20 cellular contexts compared by ENCODE assay signal in genomic region chr6:151502499-151502898, GRCh38. TPM values are rescaled to one million over a fixed set of nuclear protein-coding genes. Genes with fewer than 3 reads are reported as not detected.
DNase-seq lines count a peak whose midpoint lies in the region; ATAC-seq, FAIRE-seq and TF ChIP-seq lines count a peak whose summit lies in the region.
"Had no signal": no experiment of that assay in that cellular context is flagged by ENCODE, and none has a peak within 500 bp of the region (broad histone marks: within the 10 kb centered on the region; RNA-seq: fewer than 3 reads in every experiment).

No MANE protein-coding gene starts in this region.

- H3K36me3 Mint-ChIP-seq in activated T-helper 17 cell treated with anti-CD3 and anti-CD28 coated beads, Interleukin-2, amount 50 U/mL, for 72 hours (ENCODE audit: low read depth), result no peaks in the 10 kb centered on the region
- no peaks in the 10 kb centered on the region for H3K36me3 Mint-ChIP-seq in GM23338 (ENCODE audit: low read depth)
- H3K36me3 Mint-ChIP-seq in CD8-positive, alpha-beta memory T cell, result no peaks in the 10 kb centered on the region

- in situ Hi-C loops in GM23248 (cut with MboI), result no loop called here

- H3K27ac ChIP-seq in A549 (no peak overlapping the region), GM23248 (no peak overlapping the region), GM23338 (ENCODE audit: low read depth) (no peak overlapping the region)
- no peak overlapping the region for H3K27ac ChIP-seq in CD8-positive, alpha-beta memory T cell (ENCODE audit: low read depth, low read length)
- H3K27ac ChIP-seq: ovary, vagina had no signal

- H3K4me2 ChIP-seq in A549 (peak overlapping the region; percentile 47; the same call in 2 of the 3 replicates), GM23248 (ENCODE audit: unreplicated experiment) (peak overlapping the region; percentile 29), GM23338 (no peak overlapping the region)

- H3K4me1 ChIP-seq in A549 (peaks cover 12% of the 10 kb centered on the region; the same call in 2 of the 3 replicates), GM23248 (ENCODE audit: insufficient read depth) (0 out of 2 replicates have a peak, but pooled peaks cover 6% of the 10 kb centered on the region), GM23338 (ENCODE audit: insufficient read depth) (peaks cover 13% of the 10 kb centered on the region)
- no peaks in the 10 kb centered on the region for H3K4me1 ChIP-seq in CD8-positive, alpha-beta memory T cell (ENCODE audit: insufficient read depth, low read length)
- H3K4me1 ChIP-seq: body of pancreas, vagina had no signal

- H3K27me3 ChIP-seq in GM23248 (replicated peaks; ENCODE audit: insufficient read depth) (no peaks in the 10 kb centered on the region), GM23338 (ENCODE audit: insufficient read depth) (no peaks in the 10 kb centered on the region)
- no peaks in the 10 kb centered on the region for H3K27me3 ChIP-seq in CD8-positive, alpha-beta memory T cell (ENCODE audit: insufficient read depth, low read length, poor library complexity, severe bottlenecking)
- H3K27me3 ChIP-seq: body of pancreas, ovary, vagina had no signal

- TF ChIP-seq CTCF in A549 (IDR thresholded peaks at IDR 0.05), result no peak
- no peak for TF ChIP-seq CTCF in GM23338 (conservative IDR thresholded peaks at IDR 0.05; ENCODE audit: low read depth in 2 of 2)
- no peak for TF ChIP-seq CTCF in omental fat pad (IDR thresholded peaks at IDR 0.05)

- H3K27ac Mint-ChIP-seq in activated T-helper 17 cell treated with anti-CD3 and anti-CD28 coated beads, Interleukin-2, amount 50 U/mL, for 72 hours, result no peak overlapping the region
- H3K27ac Mint-ChIP-seq in GM23338, result no peak overlapping the region
- H3K27ac Mint-ChIP-seq in CD8-positive, alpha-beta memory T cell, result no peak overlapping the region
- H3K27ac Mint-ChIP-seq: B cell had no signal

- no peak for TF ChIP-seq POLR2A in A549 (IDR thresholded peaks at IDR 0.05; ENCODE audit: low read length)

- no peaks in the 10 kb centered on the region for H3K79me2 ChIP-seq in GM23248 (ENCODE audit: insufficient read depth)
- no peaks in the 10 kb centered on the region for H3K79me2 ChIP-seq in GM23338 (replicated peaks; ENCODE audit: insufficient read depth)

- H2AFZ ChIP-seq in GM23248 (no peak overlapping the region), GM23338 (no peak overlapping the region)

- CTCF ChIA-PET in A549 (lab: Yijun Ruan, JAX), result no interaction called here
- CTCF ChIA-PET in CD8-positive, alpha-beta memory T cell (lab: Charles Lee), result no interaction called here

- H3K4me3 Mint-ChIP-seq in activated T-helper 17 cell treated with anti-CD3 and anti-CD28 coated beads, Interleukin-2, amount 50 U/mL, for 72 hours, result no peak overlapping the region
- H3K4me3 Mint-ChIP-seq in GM23338, result no peak overlapping the region
- no peak overlapping the region for H3K4me3 Mint-ChIP-seq in CD8-positive, alpha-beta memory T cell
- H3K4me3 Mint-ChIP-seq: B cell had no signal

- H3K9me2 ChIP-seq in GM23248 (ENCODE audit: insufficient read depth) (no peaks in the 10 kb centered on the region), GM23338 (ENCODE audit: insufficient read depth) (no peaks in the 10 kb centered on the region; the same call in 1 of the 2 replicates)

- H4K20me1 ChIP-seq in GM23248 (ENCODE audit: insufficient read depth) (no peaks in the 10 kb centered on the region), GM23338 (replicated peaks; ENCODE audit: insufficient read depth) (no peaks in the 10 kb centered on the region)

- no peaks in the 10 kb centered on the region for H3K9me3 Mint-ChIP-seq in activated T-helper 17 cell treated with anti-CD3 and anti-CD28 coated beads, Interleukin-2, amount 50 U/mL, for 72 hours
- H3K9me3 Mint-ChIP-seq in GM23338, result no peaks in the 10 kb centered on the region
- no peaks in the 10 kb centered on the region for H3K9me3 Mint-ChIP-seq in CD8-positive, alpha-beta memory T cell

- TF ChIP-seq RAD21 in A549 (conservative IDR thresholded peaks at IDR 0.05 in 1 of 2, IDR thresholded peaks at IDR 0.05 in 1 of 2), result no peak

- peak in 1 of 2 experiments; percentile 46; a peak in 1 of 6 replicates for ATAC-seq in A549
- peak; percentile 47 for ATAC-seq in activated T-helper 17 cell treated with anti-CD3 and anti-CD28 coated beads, Interleukin-2, amount 50 U/mL, for 72 hours (replicated peaks)
- no peak for ATAC-seq in GM23338
- ATAC-seq in omental fat pad (ENCODE audit: low FRiP score), result no peak
- ATAC-seq: body of pancreas had no signal

- DNase-seq in A549 (ENCODE audit: low read depth in 1 of 2, low spot score in 1 of 2) (peak in 1 of 2 experiments; percentile 8), GM23248 (peak; percentile 60), hepatic stellate cell (ENCODE audit: low spot score) (peak; percentile 38), GM23338 (ENCODE audit: low spot score) (no peak), omental fat pad (ENCODE audit: low spot score) (no peak), cerebellum (ENCODE audit: low spot score) (no peak)
- DNase-seq in CD8-positive, alpha-beta memory T cell, result no peak
- DNase-seq: activated CD4-positive, alpha-beta T cell treated with anti-CD3 and anti-CD28 coated beads for 1 hour; activated T-cell treated with anti-CD3 and anti-CD28 coated beads, Interleukin-2, amount 50 U/mL, for 48 hours; body of pancreas; midbrain; NCI-H1694; NCI-H748 treated with DMSO at 0.1 percent for 48 hours; ovary; SW 1271 had no signal

- POLR2A ChIA-PET in A549 (lab: Yijun Ruan, JAX), result no interaction called here
- POLR2A ChIA-PET in CD8-positive, alpha-beta memory T cell (lab: Charles Lee), result no interaction called here

- H3F3A ChIP-seq in GM23248 (ENCODE audit: insufficient read depth) (no peaks in the 10 kb centered on the region), GM23338 (replicated peaks; ENCODE audit: low read depth) (no peaks in the 10 kb centered on the region)

- H3K36me3 ChIP-seq in GM23248 (ENCODE audit: low read depth) (no peaks in the 10 kb centered on the region), GM23338 (ENCODE audit: insufficient read depth) (no peaks in the 10 kb centered on the region)
- H3K36me3 ChIP-seq in CD8-positive, alpha-beta memory T cell (ENCODE audit: insufficient read depth, low read length), result no peaks in the 10 kb centered on the region
- H3K36me3 ChIP-seq: ovary, vagina had no signal

- no peak for FAIRE-seq in A549 (lab: Jason Lieb, UNC)
- FAIRE-seq: G401.6, GM18507 had no signal

- peaks cover 4% of the 10 kb centered on the region for H3K4me1 Mint-ChIP-seq in activated T-helper 17 cell treated with anti-CD3 and anti-CD28 coated beads, Interleukin-2, amount 50 U/mL, for 72 hours
- H3K4me1 Mint-ChIP-seq in GM23338, result peaks cover 14% of the 10 kb centered on the region
- peaks cover 0 to 2% (median 0%) of the 10 kb centered on the region in 3 donors for H3K4me1 Mint-ChIP-seq in CD8-positive, alpha-beta memory T cell

- no peak for TF ChIP-seq EP300 in A549 (IDR thresholded peaks at IDR 0.05)

- H3K4me3 ChIP-seq in A549, result no peak overlapping the region
- no peak overlapping the region for H3K4me3 ChIP-seq in GM23248
- no peak overlapping the region for H3K4me3 ChIP-seq in GM23338
- no peak overlapping the region for H3K4me3 ChIP-seq in CD8-positive, alpha-beta memory T cell (ENCODE audit: low read length)
- H3K4me3 ChIP-seq: body of pancreas, ovary, vagina had no signal

- WGBS in A549 (ENCODE audit: missing lambda C conversion rate), result 97% methylated on average over 4 of the region's 4 CpGs
- 86 to 94% methylated on average over 4 of the region's 4 CpGs for WGBS in GM23248 (ENCODE audit: low coverage in 1 of 2, low lambda C conversion rate in 2 of 2, missing lambda C conversion rate in 2 of 2), 2 experiments

- H3K9ac ChIP-seq in GM23248, result no peak overlapping the region

- H3K9me3 ChIP-seq in A549 (no peaks in the 10 kb centered on the region), GM23248 (ENCODE audit: low read depth) (no peaks in the 10 kb centered on the region)
- H3K9me3 ChIP-seq in CD8-positive, alpha-beta memory T cell (ENCODE audit: low read length), result no peaks in the 10 kb centered on the region
- H3K9me3 ChIP-seq: body of pancreas, ovary, vagina had no signal

- peaks cover 11% of the 10 kb centered on the region for H3K27me3 Mint-ChIP-seq in activated T-helper 17 cell treated with anti-CD3 and anti-CD28 coated beads, Interleukin-2, amount 50 U/mL, for 72 hours
- H3K27me3 Mint-ChIP-seq in GM23338 (ENCODE audit: insufficient read depth, low read depth, poor library complexity), result peaks cover 6% of the 10 kb centered on the region
- H3K27me3 Mint-ChIP-seq in CD8-positive, alpha-beta memory T cell, result peaks cover 3 to 13% of the 10 kb centered on the region in 2 donors

RNA-seq across cellular contexts. Expression of gene CCDC170, which starts 8.7 kb away (rescaled TPM):
- polyA plus RNA-seq in A549 (2011; rRNA removed), result 0.53 and 0.61 TPM in 2 replicates
- polyA plus RNA-seq in A549 (2012; cell fraction: cytosol; rRNA removed), result 0.03 and 0.04 TPM in 2 replicates
- polyA plus RNA-seq in A549 (2012; cell fraction: nucleus; rRNA removed), result 0.01 TPM in 1 of 2 replicates, not detected in the other
- 0.05 to 0.09 TPM (median 0.07 TPM) in 3 replicates for polyA plus RNA-seq in A549 (2017; fragmentation: RNase III; extraction: RNeasy Plus Mini Kit Qiagen cat#74134 plus additional on column Dnase treatment)
- 0.39 and 1.1 TPM in 2 replicates for polyA minus RNA-seq in A549 (2011; rRNA and poly(A)+ RNA removed)
- 0.11 TPM in 1 of 2 replicates, not detected in the other for total RNA-seq in GM23248 (2014; rRNA removed; shearing (Covaris generic))
- polyA plus RNA-seq in GM23248 (2016; fragmentation: Nextera tagmentation; extraction: Ambion mirVana), result 0.27 and 0.49 TPM in 2 replicates
- not detected for total RNA-seq in activated T-helper 17 cell treated with anti-CD3 and anti-CD28 coated beads, Interleukin-2, amount 50 U/mL, for 72 hours
- 2.1 TPM in 1 of 2 replicates, not detected in the other for total RNA-seq in GM23338 (2014; rRNA removed; shearing (Covaris generic))
- 0.03 and 0.18 TPM in 2 replicates for polyA plus RNA-seq in GM23338 (2016; fragmentation: Nextera tagmentation; extraction: Ambion mirVana)
- 1 to 10 TPM; 1.3 to 4.1 (median 2.5) TPM for total RNA-seq in omental fat pad
- total RNA-seq in CD8-positive, alpha-beta memory T cell, result not detected
- polyA plus RNA-seq in CD8-positive, alpha-beta memory T cell, result not detected
- 2.6 TPM for total RNA-seq in cerebellum
- total RNA-seq: B cell had no signal

RNA-seq across cellular contexts. Expression of gene RMND1, which starts 50.6 kb away (rescaled TPM):
- polyA plus RNA-seq in A549 (2011; rRNA removed) (11.5 and 13.1 TPM in 2 replicates), A549 (2017; fragmentation: RNase III; extraction: RNeasy Plus Mini Kit Qiagen cat#74134 plus additional on column Dnase treatment) (11.7 to 12.5 TPM (median 11.7 TPM) in 3 replicates), GM23248 (2016; fragmentation: Nextera tagmentation; extraction: Ambion mirVana) (25.6 and 30.6 TPM in 2 replicates), GM23338 (2016; fragmentation: Nextera tagmentation; extraction: Ambion mirVana) (23.5 and 27.5 TPM in 2 replicates)
- polyA plus RNA-seq in A549 (2012; cell fraction: cytosol; rRNA removed), result 4.3 and 5.0 TPM in 2 replicates
- 1.8 and 3.0 TPM in 2 replicates for polyA plus RNA-seq in A549 (2012; cell fraction: nucleus; rRNA removed)
- polyA minus RNA-seq in A549 (2011; rRNA and poly(A)+ RNA removed), result 6.4 and 7.0 TPM in 2 replicates
- 29.9 and 31.1 TPM in 2 replicates for total RNA-seq in GM23248 (2014; rRNA removed; shearing (Covaris generic))
- 10 to 100 TPM; 22.2 to 23.9 TPM for total RNA-seq in activated T-helper 17 cell treated with anti-CD3 and anti-CD28 coated beads, Interleukin-2, amount 50 U/mL, for 72 hours
- total RNA-seq in GM23338 (2014; rRNA removed; shearing (Covaris generic)), result 27.7 and 34.4 TPM in 2 replicates
- total RNA-seq in omental fat pad (10 to 100 TPM; 14.9 to 26.7 (median 21.1) TPM), cerebellum (29.5 TPM)
- total RNA-seq in CD8-positive, alpha-beta memory T cell, result 10 to 100 TPM; 24.5 to 25.6 TPM
- polyA plus RNA-seq in CD8-positive, alpha-beta memory T cell, result 10.4 TPM

Comparison
In these comparisons a context has a peak if more than half of its experiments do, and no peak if none do; other contexts are left out.
1. DNase-seq: peak in GM23248 (single experiment) and hepatic stellate cell (single experiment); none in GM23338 (single experiment), omental fat pad (single experiment), CD8-positive, alpha-beta memory T cell (0 of 5) and cerebellum (single experiment).